ENCODE assay signal across 8 cellular contexts in the genomic region with DNA sequence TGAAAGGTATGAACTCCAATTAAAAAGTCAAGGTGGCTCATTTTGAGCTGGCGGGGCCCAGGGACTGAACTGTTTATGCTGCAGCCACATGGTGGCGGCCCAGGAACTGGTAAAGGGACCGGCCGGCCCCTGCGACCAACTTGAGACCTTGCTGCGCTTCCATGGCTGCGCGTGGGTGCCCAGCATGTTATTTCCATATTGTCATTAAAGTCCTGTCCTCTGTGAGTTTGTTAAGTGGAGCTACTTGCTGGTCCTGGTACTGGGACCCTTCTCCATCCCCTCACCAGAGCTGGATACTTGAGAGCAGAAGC.
DNase-seq lines count a peak whose midpoint lies in the region; ATAC-seq, FAIRE-seq and TF ChIP-seq lines count a peak whose summit lies in the region.
"Had no signal": no experiment of that assay in that cellular context is flagged by ENCODE, and none has a peak within 500 bp of the region (broad histone marks: within the 10 kb centered on the region; RNA-seq: fewer than 3 reads in every experiment).

No MANE protein-coding gene starts in this region.

- H3K4me3 ChIP-seq in LNCaP clone FGC (ENCODE audit: low read depth, low read length) (no peak overlapping the region), K562 (no peak overlapping the region)
- H3K4me3 ChIP-seq: skin epidermis had no signal

- peak; percentile 51 for FAIRE-seq in K562 (lab: Jason Lieb, UNC)

- in situ Hi-C loops in K562 (cut with MboI), result no loop called here

- peaks cover 4% of the 10 kb centered on the region; the same call in 2 of the 3 replicates for H3K36me3 ChIP-seq in K562 (ENCODE audit: control insufficient read depth, insufficient read depth, low read length)

- no peak for TF ChIP-seq POLR2A in K562 (conservative IDR thresholded peaks at IDR 0.05)
- TF ChIP-seq POLR2A in GM18505 (IDR thresholded peaks at IDR 0.05; ENCODE audit: borderline replicate concordance, extremely low read depth, insufficient read depth, insufficient read length), result no peak

- no peak overlapping the region for H3K4me3 Mint-ChIP-seq in nephron

- H4K20me1 ChIP-seq in K562 (replicated peaks; ENCODE audit: control insufficient read depth, insufficient read depth, low read length), result no peaks in the 10 kb centered on the region

- H3K4me1 Mint-ChIP-seq in nephron, result peaks cover 16% of the 10 kb centered on the region

- no peaks in the 10 kb centered on the region for H3K79me2 ChIP-seq in K562 (ENCODE audit: control insufficient read depth, insufficient read depth, low read length)

- CTCF ChIA-PET in GM10248 (lab: Yijun Ruan, JAX), result interaction anchor here (1.1 to 2.0 kb wide), 5 partner anchors 11 to 130 kb away, joined by 3 to 8 read pairs (median 4); no protein-coding TSS in a partner anchor
- CTCF ChIA-PET in K562 (lab: Yijun Ruan, JAX; ENCODE audit: low intra/inter-chr PET ratio), result interaction anchor here (0.6 kb wide), 2 partner anchors 51 to 107 kb away, joined by 3 read pairs; no protein-coding TSS in a partner anchor

- no peaks in the 10 kb centered on the region for H3K27me3 ChIP-seq in K562 (ENCODE audit: control insufficient read depth in 2 of 2, insufficient read depth in 2 of 2, low read length in 2 of 2)

- no peaks in the 10 kb centered on the region for H3K9me1 ChIP-seq in K562 (ENCODE audit: control insufficient read depth, insufficient read depth, low read length)

- intact Hi-C loops in K562 (cut with micrococcal nuclease), result loop anchor here (1.0 to 2.0 kb wide), 2 partner anchors 120 to 136 kb away; no protein-coding TSS in a partner anchor

- H3K36me3 Mint-ChIP-seq in nephron (ENCODE audit: low read depth), result no peaks in the 10 kb centered on the region

- BruUV-seq in K562 (replicated peaks; lab: Mats Ljungman, UMichigan), result no TSS peak

- DNase-seq in GM10248 (ENCODE audit: extremely low spot score) (peak; percentile 38), LNCaP clone FGC (ENCODE audit: low read depth) (no peak), K562 (ENCODE audit: extremely low read depth in 1 of 4, low spot score in 3 of 4) (peak; percentile 66 to 74 (median 70))
- DNase-seq in stimulated activated CD4-positive, alpha-beta T cell treated with anti-CD3 and anti-CD28 coated beads, Interleukin-15, amount 100 ng/mL, for 24 hours, result no peak
- no peak for DNase-seq in stimulated activated CD8-positive, alpha-beta memory T cell treated with anti-CD3 and anti-CD28 coated beads, Interleukin-4, amount 100 ng/mL, for 48 hours

- POLR2A ChIA-PET in GM10248 (lab: Yijun Ruan, JAX), result no interaction called here
- POLR2A ChIA-PET in K562 (lab: Yijun Ruan, JAX), result interaction anchor here (0.9 to 1.1 kb wide), 2 partner anchors 10 to 107 kb away, joined by 4 read pairs; no protein-coding TSS in a partner anchor

- H3K4me1 ChIP-seq in K562 (replicated peaks in 1 of 2; ENCODE audit: control insufficient read depth in 2 of 2, insufficient read depth in 2 of 2, low read length in 2 of 2), result no peaks in the 10 kb centered on the region; a peak in 1 of 5 replicates

- H3K4me2 ChIP-seq in K562 (ENCODE audit: insufficient read depth, low read length), result no peak overlapping the region

- TF ChIP-seq RAD21 in K562 (CRISPR knock-in tag; conservative IDR thresholded peaks at IDR 0.05 in 1 of 2, IDR thresholded peaks at IDR 0.05 in 1 of 2), result peak; percentile 65 to 85

- no peak overlapping the region for H3K9ac ChIP-seq in K562 (ENCODE audit: insufficient read depth in 1 of 2, low read depth in 2 of 2, low read length in 2 of 2)

- no peak overlapping the region for H3K27ac ChIP-seq in K562 (ENCODE audit: extremely low read depth, low read depth, low read length)
- H3K27ac ChIP-seq: skin epidermis had no signal

- TF ChIP-seq CTCF in GM10248 (IDR thresholded peaks at IDR 0.05; ENCODE audit: control extremely low read depth, extremely low read depth, low read depth, missing control alignments), result peak; percentile 23
- TF ChIP-seq CTCF in LNCaP clone FGC (IDR thresholded peaks at IDR 0.05; ENCODE audit: control insufficient read depth, extremely low read depth, insufficient read depth), result peak; percentile 27
- peak; percentile 74 to 78 (median 74) for TF ChIP-seq CTCF in K562 (IDR thresholded peaks at IDR 0.05 in 2 of 3, conservative IDR thresholded peaks at IDR 0.05 in 1 of 3; ENCODE audit: insufficient read depth in 2 of 3, low read depth in 1 of 3, low read length in 3 of 3)
- TF ChIP-seq CTCF in nephron (IDR thresholded peaks at IDR 0.05; ENCODE audit: unreplicated experiment in 3 of 3), result peak; percentile 39 to 60 (median 50)

- H3K27me3 Mint-ChIP-seq in nephron (ENCODE audit: low read depth), result no peaks in the 10 kb centered on the region

- no peaks in the 10 kb centered on the region; the same call in 1 of the 2 replicates for H3K9me3 ChIP-seq in K562 (replicated peaks; ENCODE audit: control insufficient read depth, insufficient read depth, low read depth, low read length)

- ATAC-seq in K562, result peak; percentile 93
- no peak for ATAC-seq in GM18505 (IDR thresholded peaks at IDR 0.05; ENCODE audit: unreplicated experiment)

- 28% methylated on average over 4 of the region's 8 CpGs for WGBS in K562 (ENCODE audit: insufficient coverage, low coverage, missing lambda C conversion rate)

- H2AFZ ChIP-seq in K562 (ENCODE audit: low read depth, low read length), result no peak overlapping the region

- no peak overlapping the region for H3K27ac Mint-ChIP-seq in nephron

- no peak for TF ChIP-seq EP300 in K562 (IDR thresholded peaks at IDR 0.05; ENCODE audit: low read length)

- H3K9me3 Mint-ChIP-seq in nephron, result no peaks in the 10 kb centered on the region

TF ChIP-seq in K562, 482 proteins besides CTCF, POLR2A, EP300 and RAD21 (continues in another document):
- TF ChIP-seq ARID2 (IDR thresholded peaks at IDR 0.05), result 0 out of 2 replicates have a peak, but pooled peaks have one; percentile 41
- no peak for TF ChIP-seq SMAD3 (CRISPR knock-in tag; conservative IDR thresholded peaks at IDR 0.05)
- peak in 1 of 3 experiments; percentile 9 for TF ChIP-seq YY1 (IDR thresholded peaks at IDR 0.05; ENCODE audit: borderline replicate concordance in 1 of 3, control insufficient read depth in 1 of 3, extremely low read depth in 1 of 3, insufficient read depth in 3 of 3, insufficient read length in 1 of 3, insufficient replicate concordance in 2 of 3, low read depth in 1 of 3, low read length in 2 of 3)
- TF ChIP-seq TCF3 (CRISPR knock-in tag; IDR thresholded peaks at IDR 0.05), result 0 out of 2 replicates have a peak, but pooled peaks have one; percentile 8
- no peak for TF ChIP-seq CEBPB (tag; IDR thresholded peaks at IDR 0.05)
- TF ChIP-seq RHOXF2B (CRISPR knock-in tag; conservative IDR thresholded peaks at IDR 0.05), result no peak
- no peak for TF ChIP-seq ZNF41 (CRISPR knock-in tag; conservative IDR thresholded peaks at IDR 0.05)
- peak; percentile 78 for TF ChIP-seq SMC3 (conservative IDR thresholded peaks at IDR 0.05; ENCODE audit: insufficient read depth, low read depth, low read length)
- TF ChIP-seq, protein P1, sequence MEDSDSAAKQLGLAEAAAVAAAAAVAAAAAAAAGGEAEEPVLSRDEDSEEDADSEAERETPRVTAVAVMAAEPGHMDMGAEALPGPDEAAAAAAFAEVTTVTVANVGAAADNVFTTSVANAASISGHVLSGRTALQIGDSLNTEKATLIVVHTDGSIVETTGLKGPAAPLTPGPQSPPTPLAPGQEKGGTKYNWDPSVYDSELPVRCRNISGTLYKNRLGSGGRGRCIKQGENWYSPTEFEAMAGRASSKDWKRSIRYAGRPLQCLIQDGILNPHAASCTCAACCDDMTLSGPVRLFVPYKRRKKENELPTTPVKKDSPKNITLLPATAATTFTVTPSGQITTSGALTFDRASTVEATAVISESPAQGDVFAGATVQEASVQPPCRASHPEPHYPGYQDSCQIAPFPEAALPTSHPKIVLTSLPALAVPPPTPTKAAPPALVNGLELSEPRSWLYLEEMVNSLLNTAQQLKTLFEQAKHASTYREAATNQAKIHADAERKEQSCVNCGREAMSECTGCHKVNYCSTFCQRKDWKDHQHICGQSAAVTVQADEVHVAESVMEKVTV (CRISPR knock-in tag; IDR thresholded peaks at IDR 0.05), result peak; percentile 51; the same call in 1 of the 2 replicates
- TF ChIP-seq ZFX (CRISPR knock-in tag; IDR thresholded peaks at IDR 0.05), result no peak
- TF ChIP-seq, protein P2, sequence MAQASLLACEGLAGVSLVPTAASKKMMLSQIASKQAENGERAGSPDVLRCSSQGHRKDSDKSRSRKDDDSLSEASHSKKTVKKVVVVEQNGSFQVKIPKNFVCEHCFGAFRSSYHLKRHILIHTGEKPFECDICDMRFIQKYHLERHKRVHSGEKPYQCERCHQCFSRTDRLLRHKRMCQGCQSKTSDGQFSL (CRISPR knock-in tag; IDR thresholded peaks at IDR 0.05), result no peak
- TF ChIP-seq, protein P2 (tag; IDR thresholded peaks at IDR 0.05), result no peak
- no peak for TF ChIP-seq NR1H2 (CRISPR knock-in tag; IDR thresholded peaks at IDR 0.05)
- TF ChIP-seq STAG1 (CRISPR knock-in tag; IDR thresholded peaks at IDR 0.05; ENCODE audit: borderline replicate concordance), result peak; percentile 17; the same call in 1 of the 2 replicates
- TF ChIP-seq ESRRA (IDR thresholded peaks at IDR 0.05; ENCODE audit: borderline replicate concordance, low read depth), result 0 out of 2 replicates have a peak, but pooled peaks have one; percentile 16

Comparison
In these comparisons a context has a peak if more than half of its experiments do, and no peak if none do; other contexts are left out.
1. DNase-seq: peak in GM10248 (single experiment) and K562 (4 of 4); none in LNCaP clone FGC (single experiment), stimulated activated CD4-positive, alpha-beta T cell treated with anti-CD3 and anti-CD28 coated beads, Interleukin-15, amount 100 ng/mL, for 24 hours (single experiment) and stimulated activated CD8-positive, alpha-beta memory T cell treated with anti-CD3 and anti-CD28 coated beads, Interleukin-4, amount 100 ng/mL, for 48 hours (single experiment).
2. CTCF ChIP-seq: peak in every context shown above with its lines; median percentile 74 in K562; 50 in nephron; 27 in LNCaP clone FGC; 23 in GM10248.